In the genomic region with DNA sequence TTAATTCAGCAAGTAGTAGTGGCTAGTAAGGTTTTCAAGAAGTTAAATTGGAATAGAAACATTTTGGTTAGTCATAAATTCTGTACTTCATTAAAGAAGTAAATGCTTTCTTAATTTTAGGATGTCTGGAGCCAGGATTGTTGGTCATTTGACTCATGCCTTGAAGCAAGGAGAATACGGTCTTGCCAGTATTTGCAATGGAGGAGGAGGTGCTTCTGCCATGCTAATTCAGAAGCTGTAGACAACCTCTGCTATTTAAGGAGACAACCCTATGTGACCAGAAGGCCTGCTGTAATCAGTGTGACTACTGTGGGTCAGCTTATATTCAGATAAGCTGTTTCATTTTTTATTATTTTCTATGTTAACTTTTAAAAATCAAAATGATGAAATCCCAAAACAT, we compare ENCODE assay signal across 19 cellular contexts.
"Had no signal": no experiment of that assay in that cellular context is flagged by ENCODE, and none has a peak within 500 bp of the region (broad histone marks: within the 10 kb centered on the region; RNA-seq: fewer than 3 reads in every experiment).

No MANE protein-coding gene starts in this region.

- H3K4me1 Mint-ChIP-seq: activated B cell treated with CpG ODN at 0.5 μM for 24 hours, naive B cell had no signal

- H3K27me3 ChIP-seq: gastroesophageal sphincter, stomach, suprapubic skin, tibial nerve had no signal

- H3K4me3 ChIP-seq: gastroesophageal sphincter, lower lobe of right lung, stomach, suprapubic skin, tibial nerve had no signal

- H3K4me1 ChIP-seq: gastroesophageal sphincter, lower lobe of right lung, parathyroid adenoma, stomach, suprapubic skin, tibial nerve had no signal

- DNase-seq: activated B cell treated with CpG ODN at 0.5 μM for 24 hours; activated CD4-positive, alpha-beta memory T cell treated with anti-CD3 and anti-CD28 coated beads for 36 hours; activated CD4-positive, alpha-beta T cell treated with anti-CD3 and anti-CD28 coated beads for 4 hours; head of caudate nucleus; left cardiac atrium; lower lobe of right lung; naive B cell; nucleus accumbens; small intestine; stimulated activated CD4-positive, alpha-beta T cell treated with anti-CD3 and anti-CD28 coated beads, Interleukin-2, amount 100 ng/mL, for 24 hours; stomach had no signal

- H3K9me3 Mint-ChIP-seq: activated B cell treated with CpG ODN at 0.5 μM for 24 hours; activated CD4-positive, alpha-beta memory T cell treated with anti-CD3 and anti-CD28 coated beads for 36 hours; activated T-helper 1 cell treated with anti-CD3 and anti-CD28 coated beads, Interleukin-12 subunit alpha, Interleukin-12 subunit beta, Interleukin-2, Interleukin-4 antibody, amounts not matched to agents 30 ng/mL and 10 ng/mL and 1 ng/mL, durations not matched to agents 14 hours and 24 hours and 36 hours; stimulated activated effector memory CD8-positive, alpha-beta T cell treated with anti-CD3 and anti-CD28 coated beads, Interleukin-12 subunit alpha, Interleukin-12 subunit beta, amount 100 ng/mL, for 72 hours; T-helper 1 cell treated with Interleukin-12 subunit alpha and Interleukin-12 subunit beta and Interleukin-4 antibody, amounts not matched to agents 30 μg/mL and 1 μg/mL, for 36 hours had no signal

- H3K9me3 ChIP-seq: gastroesophageal sphincter, lower lobe of right lung, stomach, suprapubic skin, tibial nerve had no signal

- H3K27ac ChIP-seq: gastroesophageal sphincter, lower lobe of right lung, parathyroid adenoma, stomach, suprapubic skin, tibial nerve had no signal

- H3K4me3 Mint-ChIP-seq: activated B cell treated with CpG ODN at 0.5 μM for 24 hours; activated CD4-positive, alpha-beta memory T cell treated with anti-CD3 and anti-CD28 coated beads for 36 hours; activated T-helper 1 cell treated with anti-CD3 and anti-CD28 coated beads, Interleukin-12 subunit alpha, Interleukin-12 subunit beta, Interleukin-2, Interleukin-4 antibody, amounts not matched to agents 30 ng/mL and 10 ng/mL and 1 ng/mL, durations not matched to agents 14 hours and 24 hours and 36 hours; stimulated activated effector memory CD8-positive, alpha-beta T cell treated with anti-CD3 and anti-CD28 coated beads, Interleukin-12 subunit alpha, Interleukin-12 subunit beta, amount 100 ng/mL, for 72 hours; T-helper 1 cell treated with Interleukin-12 subunit alpha and Interleukin-12 subunit beta and Interleukin-4 antibody, amounts not matched to agents 30 μg/mL and 1 μg/mL, for 36 hours had no signal

- ATAC-seq: gastroesophageal sphincter; left cardiac atrium; lower lobe of right lung; sciatic nerve; stimulated activated effector memory CD8-positive, alpha-beta T cell treated with anti-CD3 and anti-CD28 coated beads, Interleukin-12 subunit alpha, Interleukin-12 subunit beta, amount 100 ng/mL, for 72 hours had no signal

- H3K27ac Mint-ChIP-seq: activated B cell treated with CpG ODN at 0.5 μM for 24 hours; activated T-helper 1 cell treated with anti-CD3 and anti-CD28 coated beads, Interleukin-12 subunit alpha, Interleukin-12 subunit beta, Interleukin-2, Interleukin-4 antibody, amounts not matched to agents 30 ng/mL and 10 ng/mL and 1 ng/mL, durations not matched to agents 14 hours and 24 hours and 36 hours; stimulated activated effector memory CD8-positive, alpha-beta T cell treated with anti-CD3 and anti-CD28 coated beads, Interleukin-12 subunit alpha, Interleukin-12 subunit beta, amount 100 ng/mL, for 72 hours; T-helper 1 cell treated with Interleukin-12 subunit alpha and Interleukin-12 subunit beta and Interleukin-4 antibody, amounts not matched to agents 30 μg/mL and 1 μg/mL, for 36 hours had no signal

- H3K36me3 Mint-ChIP-seq: stimulated activated effector memory CD8-positive, alpha-beta T cell treated with anti-CD3 and anti-CD28 coated beads, Interleukin-12 subunit alpha, Interleukin-12 subunit beta, amount 100 ng/mL, for 72 hours had no signal

- H3K27me3 Mint-ChIP-seq: activated B cell treated with CpG ODN at 0.5 μM for 24 hours; activated CD4-positive, alpha-beta memory T cell treated with anti-CD3 and anti-CD28 coated beads for 36 hours; naive B cell had no signal
